ENCODE assay signal across 30 cellular contexts in genomic region chr3:147371771-147372340, GRCh38. TPM values are rescaled to one million over a fixed set of nuclear protein-coding genes. Genes with fewer than 3 reads are reported as not detected.
"Had no signal": no experiment of that assay in that cellular context is flagged by ENCODE, and none has a peak within 500 bp of the region (broad histone marks: within the 10 kb centered on the region; RNA-seq: fewer than 3 reads in every experiment).

No MANE protein-coding gene starts in this region.

- H3K36me3 ChIP-seq: gastroesophageal sphincter, heart right ventricle, lower lobe of right lung, pancreas, prostate gland, right lobe of liver, thoracic aorta, tibial nerve, upper lobe of right lung, uterus had no signal

- H3K4me1 ChIP-seq: foreskin keratinocyte, lower lobe of right lung, pancreas, prostate gland, right lobe of liver, upper lobe of right lung, uterus had no signal

- H3K4me3 Mint-ChIP-seq: memory B cell; mesothelial cell of epicardium; naive thymus-derived CD4-positive, alpha-beta T cell; stimulated activated naive B cell treated with anti-CD40 and anti-IgM and Interleukin-4, amounts not matched to agents 10 μg/mL and 1 μg/mL and 100 μg/mL, for 72 hours; stimulated activated naive CD8-positive, alpha-beta T cell treated with anti-CD3 and anti-CD28 coated beads, Interleukin-15, Interleukin-2, amounts not matched to agents 100 ng/mL and 50 ng/mL, for 24 hours had no signal

- FAIRE-seq: colon, keratinocyte, pancreas, small intestine had no signal

- H3K27ac Mint-ChIP-seq: memory B cell; mesothelial cell of epicardium; naive thymus-derived CD4-positive, alpha-beta T cell; stimulated activated naive CD8-positive, alpha-beta T cell treated with anti-CD3 and anti-CD28 coated beads, Interleukin-15, Interleukin-2, amounts not matched to agents 100 ng/mL and 50 ng/mL, for 24 hours had no signal

- H3K27ac ChIP-seq: epithelial cell of prostate, foreskin keratinocyte, gastroesophageal sphincter, heart right ventricle, lower lobe of right lung, pancreas, prostate gland, right lobe of liver, thoracic aorta, tibial nerve, upper lobe of right lung, uterus had no signal

- H3K4me3 ChIP-seq: gastroesophageal sphincter, heart right ventricle, lower lobe of right lung, pancreas, prostate gland, right lobe of liver, thoracic aorta, tibial nerve, upper lobe of right lung, uterus had no signal

- DNase-seq: caudate nucleus; dorsolateral prefrontal cortex; effector CD4-positive, alpha-beta T cell; foreskin keratinocyte; heart right ventricle; hippocampal formation; left ventricle myocardium superior; lower lobe of right lung; naive thymus-derived CD4-positive, alpha-beta T cell; pancreas; right lobe of liver; small intestine; stimulated activated CD4-positive, alpha-beta T cell treated with anti-CD3 and anti-CD28 coated beads, Interleukin-15, amount 100 ng/mL, for 24 hours; stimulated activated CD4-positive, alpha-beta T cell treated with anti-CD3 and anti-CD28 coated beads, Interleukin-2, amount 100 ng/mL, for 48 hours; stimulated activated naive B cell treated with anti-CD40 and anti-IgM and Interleukin-4, amounts not matched to agents 10 μg/mL and 1 μg/mL and 100 μg/mL, for 72 hours; upper lobe of right lung; uterus had no signal

- H3K4me1 Mint-ChIP-seq: memory B cell; mesothelial cell of epicardium; stimulated activated naive B cell treated with anti-CD40 and anti-IgM and Interleukin-4, amounts not matched to agents 10 μg/mL and 1 μg/mL and 100 μg/mL, for 72 hours had no signal

- H3K36me3 Mint-ChIP-seq: mesothelial cell of epicardium had no signal

- ATAC-seq: esophagus mucosa; foreskin keratinocyte; gastroesophageal sphincter; heart right ventricle; left ventricle myocardium superior; lower lobe of right lung; naive thymus-derived CD4-positive, alpha-beta T cell; pancreas; right lobe of liver; stimulated activated naive B cell treated with anti-CD40 and anti-IgM and Interleukin-4, amounts not matched to agents 10 μg/mL and 1 μg/mL and 100 μg/mL, for 72 hours; upper lobe of right lung had no signal

- H3K9me3 ChIP-seq: gastroesophageal sphincter, heart right ventricle, lower lobe of right lung, pancreas, prostate gland, right lobe of liver, thoracic aorta, upper lobe of right lung, uterus had no signal

- H3K9me3 Mint-ChIP-seq: mesothelial cell of epicardium had no signal

RNA-seq across cellular contexts. Expression of gene ZIC4, which starts 34.5 kb away (rescaled TPM):
- total RNA-seq: esophagus mucosa; fibroblast of lung; foreskin keratinocyte; heart right ventricle; left ventricle myocardium superior; lower lobe of right lung; mesothelial cell of epicardium; naive thymus-derived CD4-positive, alpha-beta T cell; omental fat pad; pancreas; prostate gland; thoracic aorta; upper lobe of right lung; uterus had no signal
- polyA plus RNA-seq: fibroblast of lung; foreskin keratinocyte; heart right ventricle; keratinocyte; naive thymus-derived CD4-positive, alpha-beta T cell; pancreas; small intestine had no signal

RNA-seq across cellular contexts. Expression of gene ZIC1, which starts 37.3 kb away (rescaled TPM):
- total RNA-seq: fibroblast of lung; foreskin keratinocyte; heart right ventricle; left ventricle myocardium superior; lower lobe of right lung; naive thymus-derived CD4-positive, alpha-beta T cell; omental fat pad; pancreas; prostate gland; tibial nerve; upper lobe of right lung; uterus had no signal
- polyA plus RNA-seq: foreskin keratinocyte; heart right ventricle; keratinocyte; naive thymus-derived CD4-positive, alpha-beta T cell; pancreas; small intestine had no signal
